ENCODE assay signal across 10 cellular contexts in the genomic region with DNA sequence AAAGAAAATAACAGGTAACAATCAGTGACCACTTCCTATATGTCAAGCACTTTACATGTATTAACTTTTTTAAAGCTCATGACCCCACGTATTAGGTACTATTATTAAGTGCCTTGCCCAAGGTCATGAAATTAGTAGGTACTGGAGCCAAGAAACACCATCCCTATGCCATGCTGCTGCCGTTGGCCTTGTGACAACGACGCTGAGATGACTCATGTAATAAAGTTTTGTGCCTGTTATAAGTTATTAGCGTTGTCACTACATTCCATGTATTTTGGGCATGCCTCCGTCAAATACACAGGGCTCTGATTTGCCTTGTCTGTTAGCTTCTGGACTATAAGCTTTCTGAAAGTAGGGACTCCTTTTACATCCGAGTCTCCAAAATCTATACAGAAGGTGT. TPM values are rescaled to one million over a fixed set of nuclear protein-coding genes. Genes with fewer than 3 reads are reported as not detected.
A peak's percentile ranks its signal among the peaks of the same experiment; 100 is the strongest.
DNase-seq lines count a peak whose midpoint lies in the region; ATAC-seq and TF ChIP-seq lines count a peak whose summit lies in the region.
"Had no signal": no experiment of that assay in that cellular context is flagged by ENCODE, and none has a peak within 500 bp of the region (broad histone marks: within the 10 kb centered on the region; RNA-seq: fewer than 3 reads in every experiment).

No MANE protein-coding gene starts in this region.

- peak overlapping the region; percentile 91 for H3K27ac ChIP-seq in vagina

- peak overlapping the region; percentile 79 for H3K27ac Mint-ChIP-seq in activated naive CD4-positive, alpha-beta T cell treated with anti-CD3 and anti-CD28 coated beads, Interleukin-2, amount 50 U/mL, for 24 hours
- H3K27ac Mint-ChIP-seq in activated naive CD4-positive, alpha-beta T cell treated with anti-CD3 and anti-CD28 coated beads, Interleukin-2, amount 50 U/mL, for 72 hours: no peak overlapping the region
- H3K27ac Mint-ChIP-seq in memory B cell: peak overlapping the region; percentile 89

- peak overlapping the region; percentile 12 for H3K4me3 ChIP-seq in adipocyte (ENCODE audit: low read length)
- H3K4me3 ChIP-seq in vagina: peak overlapping the region in 1 of 2 donors; percentile 79

- intact Hi-C loops in vagina (cut with DNase I) (loop anchor here (10.0 kb wide), 1 partner anchor 186 kb away; no protein-coding TSS in a partner anchor), sciatic nerve (cut with DNase I) (loop anchor here (5.0 to 10.0 kb wide), 2 partner anchors 86 to 184 kb away; partner anchors contain the start of gene MT2A)

- H3K27me3 ChIP-seq in adipocyte (replicated peaks; ENCODE audit: control insufficient read depth, insufficient read depth, low read length) (no peaks in the 10 kb centered on the region), vagina (no peaks in the 10 kb centered on the region)

- peak overlapping the region; percentile 86 for H3K4me3 Mint-ChIP-seq in activated naive CD4-positive, alpha-beta T cell treated with anti-CD3 and anti-CD28 coated beads, Interleukin-2, amount 50 U/mL, for 24 hours
- peak overlapping the region; percentile 87 for H3K4me3 Mint-ChIP-seq in memory B cell

- H3K9me3 ChIP-seq in adipocyte (ENCODE audit: control insufficient read depth, low read length) (no peaks in the 10 kb centered on the region), vagina (no peaks in the 10 kb centered on the region)

- H3K36me3 ChIP-seq in adipocyte (ENCODE audit: control insufficient read depth, insufficient read depth, low read length, severe bottlenecking) (no peaks in the 10 kb centered on the region), vagina (no peaks in the 10 kb centered on the region)

- TF ChIP-seq POLR2A in vagina (IDR thresholded peaks at IDR 0.05): no peak

- H3K36me3 Mint-ChIP-seq in activated naive CD4-positive, alpha-beta T cell treated with anti-CD3 and anti-CD28 coated beads, Interleukin-2, amount 50 U/mL, for 24 hours: peaks cover 2% of the 10 kb centered on the region
- H3K36me3 Mint-ChIP-seq in activated naive CD4-positive, alpha-beta T cell treated with anti-CD3 and anti-CD28 coated beads, Interleukin-2, amount 50 U/mL, for 72 hours: no peaks in the 10 kb centered on the region
- H3K36me3 Mint-ChIP-seq in memory B cell: no peaks in the 10 kb centered on the region

- no peaks in the 10 kb centered on the region for H3K9me3 Mint-ChIP-seq in activated naive CD4-positive, alpha-beta T cell treated with anti-CD3 and anti-CD28 coated beads, Interleukin-2, amount 50 U/mL, for 24 hours
- H3K9me3 Mint-ChIP-seq in activated naive CD4-positive, alpha-beta T cell treated with anti-CD3 and anti-CD28 coated beads, Interleukin-2, amount 50 U/mL, for 72 hours: no peaks in the 10 kb centered on the region
- H3K9me3 Mint-ChIP-seq in memory B cell: no peaks in the 10 kb centered on the region

- H3K4me1 ChIP-seq in adipocyte (ENCODE audit: control insufficient read depth, insufficient read depth, low read length) (peaks cover 15% of the 10 kb centered on the region), vagina (peaks cover 55% of the 10 kb centered on the region)

- no peak for TF ChIP-seq CTCF in vagina (IDR thresholded peaks at IDR 0.05)

- no peaks in the 10 kb centered on the region for H3K27me3 Mint-ChIP-seq in activated naive CD4-positive, alpha-beta T cell treated with anti-CD3 and anti-CD28 coated beads, Interleukin-2, amount 50 U/mL, for 24 hours
- no peaks in the 10 kb centered on the region for H3K27me3 Mint-ChIP-seq in memory B cell

- no peak for DNase-seq in activated naive CD4-positive, alpha-beta T cell treated with anti-CD3 and anti-CD28 coated beads, Interleukin-2, amount 50 U/mL, for 72 hours (ENCODE audit: low spot score in 2 of 2)
- DNase-seq in adipocyte (ENCODE audit: low read depth) (no peak), memory B cell (ENCODE audit: low spot score in 2 of 2) (no peak), vagina (ENCODE audit: extremely low spot score in 2 of 2) (no peak), sciatic nerve (ENCODE audit: low spot score) (no peak), GOT3 (lab: John Stamatoyannopoulos, UW) (no peak)
- DNase-seq in activated effector memory CD4-positive, alpha-beta T cell treated with Interleukin-2 at 50 U/mL for 16 hours: no peak
- DNase-seq: stimulated activated CD4-positive, alpha-beta T cell treated with anti-CD3 and anti-CD28 coated beads, Interleukin-4, amount 100 ng/mL, for 4 hours had no signal

- H3K4me1 Mint-ChIP-seq in activated naive CD4-positive, alpha-beta T cell treated with anti-CD3 and anti-CD28 coated beads, Interleukin-2, amount 50 U/mL, for 24 hours: peaks cover 62% of the 10 kb centered on the region
- peaks cover 29% of the 10 kb centered on the region for H3K4me1 Mint-ChIP-seq in memory B cell

- no peak for ATAC-seq in activated naive CD4-positive, alpha-beta T cell treated with anti-CD3 and anti-CD28 coated beads, Interleukin-2, amount 50 U/mL, for 72 hours
- ATAC-seq in memory B cell (ENCODE audit: low read depth): no peak
- ATAC-seq in sciatic nerve: no peak

- H3K9ac ChIP-seq in adipocyte (ENCODE audit: low read length): no peak overlapping the region

RNA-seq across cellular contexts. Expression of gene BBS2, which starts 1.4 kb away (rescaled TPM):
- total RNA-seq in activated naive CD4-positive, alpha-beta T cell treated with anti-CD3 and anti-CD28 coated beads, Interleukin-2, amount 50 U/mL, for 72 hours: 10 to 100 TPM; 26.2 to 27.1 TPM
- total RNA-seq in vagina (89.9 TPM), sciatic nerve (110 TPM)

RNA-seq across cellular contexts. Expression of gene MT4, which starts 46.4 kb away (rescaled TPM):
- total RNA-seq in activated naive CD4-positive, alpha-beta T cell treated with anti-CD3 and anti-CD28 coated beads, Interleukin-2, amount 50 U/mL, for 72 hours: not detected
- total RNA-seq in vagina (25.8 TPM), sciatic nerve (not detected)
- total RNA-seq: frontal cortex had no signal

Comparison
In these comparisons a context has a peak if more than half of its experiments do, and no peak if none do; other contexts are left out.
1. H3K27ac Mint-ChIP-seq: peak in activated naive CD4-positive, alpha-beta T cell treated with anti-CD3 and anti-CD28 coated beads, Interleukin-2, amount 50 U/mL, for 24 hours (single experiment) and memory B cell (single experiment); none in activated naive CD4-positive, alpha-beta T cell treated with anti-CD3 and anti-CD28 coated beads, Interleukin-2, amount 50 U/mL, for 72 hours (0 of 2).
2. RNA of gene MT4, which starts 46.4 kb away (total RNA-seq): 25.8 TPM in vagina (single experiment); not detected in activated naive CD4-positive, alpha-beta T cell treated with anti-CD3 and anti-CD28 coated beads, Interleukin-2, amount 50 U/mL, for 72 hours and not detected in sciatic nerve (single experiment); every median in the first group is over 10 times any median in the second.